Comparison of ENCODE assay signal across 25 cellular contexts in the genomic region with DNA sequence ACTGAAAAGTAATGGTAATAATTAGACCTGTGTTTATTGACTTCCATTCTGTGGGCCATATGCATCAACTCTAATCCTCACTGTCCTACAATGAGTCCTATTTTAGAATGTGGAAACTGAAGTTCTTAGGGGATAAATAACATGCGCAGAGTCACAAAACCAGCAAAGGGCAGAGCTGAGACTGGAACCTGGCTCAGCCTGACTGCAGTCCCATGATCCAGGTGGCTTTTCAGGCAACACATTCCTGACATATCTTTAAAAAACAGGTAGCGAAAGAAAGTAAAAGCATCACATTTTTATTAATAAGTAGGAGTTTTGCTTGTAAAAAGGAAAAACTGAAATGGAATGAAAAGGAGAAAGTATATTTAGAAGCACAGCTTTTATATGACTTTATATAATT. TPM values are rescaled to one million over a fixed set of nuclear protein-coding genes. Genes with fewer than 3 reads are reported as not detected.
"Had no signal": no experiment of that assay in that cellular context is flagged by ENCODE, and none has a peak within 500 bp of the region (broad histone marks: within the 10 kb centered on the region; RNA-seq: fewer than 3 reads in every experiment).

No MANE protein-coding gene starts in this region.

- H3K4me3 ChIP-seq: MG63, SJSA1, SK-N-MC had no signal

- H3K36me3 ChIP-seq: MG63, SJSA1 had no signal

- H3K27ac ChIP-seq: SJSA1, SK-N-MC had no signal

- H3K27me3 ChIP-seq: MG63, SJSA1 had no signal

- ATAC-seq: HepG2 had no signal

- FAIRE-seq: HepG2, RCC 7860 had no signal

- DNase-seq: IMR-90, Karpas-422, KG1, MG63, NCI-H1092, NCI-H1105 treated with DMSO at 0.1 percent for 48 hours, NCI-H1417 treated with DMSO at 0.1 percent for 48 hours, NCI-H146, NCI-H1694 treated with DMSO at 0.1 percent for 48 hours, NCI-H1930, NCI-H2081, NCI-H2107, NCI-H2227 treated with DMSO at 0.1 percent for 48 hours, NCI-H524 treated with DMSO at 0.1 percent for 48 hours, NCI-H69, NCI-H774, Right ventricle myocardium superior, RPMI8226, SIG-M5 had no signal

- H3K4me1 ChIP-seq: SJSA1 had no signal

- H3K9me3 ChIP-seq: MG63, SJSA1 had no signal

RNA-seq across cellular contexts. Expression of a gene that starts 34.7 kb away (rescaled TPM):
- total RNA-seq: HepG2, HT1080, IMR-90, NCI-H460, Right ventricle myocardium superior, SJSA1 had no signal
- polyA plus RNA-seq: HepG2, IMR-90 had no signal
